In genomic region chr19:55340144-55340783, GRCh38 we compare ENCODE assay signal across 9 cellular contexts. TPM values are rescaled to one million over a fixed set of nuclear protein-coding genes. Genes with fewer than 3 reads are reported as not detected.
DNase-seq lines count a peak whose midpoint lies in the region; ATAC-seq and TF ChIP-seq lines count a peak whose summit lies in the region.
"Had no signal": no experiment of that assay in that cellular context is flagged by ENCODE, and none has a peak within 500 bp of the region (broad histone marks: within the 10 kb centered on the region; RNA-seq: fewer than 3 reads in every experiment).

No MANE protein-coding gene starts in this region.

- peaks cover 12% of the 10 kb centered on the region for H3K27me3 Mint-ChIP-seq in activated naive CD8-positive, alpha-beta T cell treated with anti-CD3 and anti-CD28 coated beads, Interleukin-2, amount 50 U/mL, for 24 hours

- peak overlapping the region; percentile 87 for H3K4me3 Mint-ChIP-seq in activated naive CD8-positive, alpha-beta T cell treated with anti-CD3 and anti-CD28 coated beads, Interleukin-2, amount 50 U/mL, for 24 hours

- ATAC-seq in heart right ventricle (peak in 1 of 8 donors; percentile 1), HG03457 (IDR thresholded peaks at IDR 0.05; ENCODE audit: unreplicated experiment) (no peak), HG02623 (IDR thresholded peaks at IDR 0.05; ENCODE audit: unreplicated experiment) (no peak)
- no peak for ATAC-seq in activated naive CD8-positive, alpha-beta T cell treated with anti-CD3 and anti-CD28 coated beads, Interleukin-2, amount 50 U/mL, for 24 hours

- no peaks in the 10 kb centered on the region for H3K9me3 Mint-ChIP-seq in activated naive CD8-positive, alpha-beta T cell treated with anti-CD3 and anti-CD28 coated beads, Interleukin-2, amount 50 U/mL, for 24 hours

- intact Hi-C loops in heart right ventricle (cut with DNase I), result loop anchor here in 1 of 10 donors (2.0 kb wide), 1 partner anchor 43 kb away; no protein-coding TSS in a partner anchor
- intact Hi-C loops in cardiac septum (cut with DNase I), result no loop called here

- H3K4me1 Mint-ChIP-seq in activated naive CD8-positive, alpha-beta T cell treated with anti-CD3 and anti-CD28 coated beads, Interleukin-2, amount 50 U/mL, for 24 hours, result peaks cover 24% of the 10 kb centered on the region

- DNase-seq in heart right ventricle (no peak), cardiac septum (ENCODE audit: low spot score) (no peak), COLO668 (lab: John Stamatoyannopoulos, UW; ENCODE audit: unreplicated experiment) (no peak)
- DNase-seq in activated naive CD8-positive, alpha-beta T cell treated with anti-CD3 and anti-CD28 coated beads, Interleukin-2, amount 50 U/mL, for 24 hours, result peak; percentile 46

- H3K27ac Mint-ChIP-seq in activated naive CD8-positive, alpha-beta T cell treated with anti-CD3 and anti-CD28 coated beads, Interleukin-2, amount 50 U/mL, for 24 hours, result peak overlapping the region; percentile 86

- H3K27ac ChIP-seq in heart right ventricle (peak overlapping the region; percentile 21 to 93 (median 87)), layer of hippocampus (ENCODE audit: low read depth, low read length) (peak overlapping the region; percentile 97), temporal lobe (ENCODE audit: low read depth, low read length) (peak overlapping the region; percentile 12)

- no peaks in the 10 kb centered on the region for H3K27me3 ChIP-seq in heart right ventricle
- no peaks in the 10 kb centered on the region for H3K27me3 ChIP-seq in layer of hippocampus (ENCODE audit: control insufficient read depth, insufficient read depth, low read length)

- H3K9me3 ChIP-seq in heart right ventricle, result no peaks in the 10 kb centered on the region

- 4 to 9% methylated on average over 15 of the region's 15 CpGs for WGBS in heart right ventricle, 2 donors

- H3K4me1 ChIP-seq in heart right ventricle, result peaks cover 7 to 24% (median 19%) of the 10 kb centered on the region in 9 donors

- H3K4me3 ChIP-seq in heart right ventricle, result peak overlapping the region; percentile 33 to 92 (median 72)

- TF ChIP-seq CTCF in heart right ventricle (IDR thresholded peaks at IDR 0.05), result no peak

- peaks cover 5% of the 10 kb centered on the region for H3K36me3 Mint-ChIP-seq in activated naive CD8-positive, alpha-beta T cell treated with anti-CD3 and anti-CD28 coated beads, Interleukin-2, amount 50 U/mL, for 24 hours (ENCODE audit: low read depth)

- peaks cover 0 to 26% (median 7%) of the 10 kb centered on the region in 9 donors for H3K36me3 ChIP-seq in heart right ventricle

RNA-seq across cellular contexts. Expression of gene KMT5C, which starts 0.6 kb away (rescaled TPM):
- total RNA-seq in heart right ventricle (1 to 10 TPM; 4.0 to 9.2 (median 6.9) TPM), cardiac septum (6.1 TPM), temporal lobe (5.9 TPM)
- 10 to 100 TPM in 1 of 2 donors, 1 to 10 TPM in 1; 4.7 to 12.4 TPM for polyA plus RNA-seq in heart right ventricle

RNA-seq across cellular contexts. Expression of gene COX6B2, which starts 14.3 kb away (rescaled TPM):
- total RNA-seq in heart right ventricle (not detected), cardiac septum (not detected), temporal lobe (0.25 TPM)
- polyA plus RNA-seq in heart right ventricle, result not detected
- total RNA-seq: glomerular endothelial cell had no signal

RNA-seq across cellular contexts. Expression of gene TMEM150B, which starts 15.1 kb away (rescaled TPM):
- total RNA-seq in heart right ventricle (1 to 10 TPM in 3 of 10 donors, under 1 TPM in 4, not detected in 3; 0.41 to 6.5 (median 0.75) TPM), cardiac septum (0.62 TPM), temporal lobe (not detected)
- under 1 TPM in 1 of 2 donors, not detected in 1; 0.38 TPM for polyA plus RNA-seq in heart right ventricle
- total RNA-seq: glomerular endothelial cell had no signal

RNA-seq across cellular contexts. Expression of gene GARIN5B, which starts 22.8 kb away (rescaled TPM):
- total RNA-seq in heart right ventricle (not detected), cardiac septum (not detected), temporal lobe (not detected)
- not detected for polyA plus RNA-seq in heart right ventricle
- total RNA-seq: glomerular endothelial cell had no signal

RNA-seq across cellular contexts. Expression of gene IL11, which starts 30.0 kb away (rescaled TPM):
- total RNA-seq in heart right ventricle, result not detected
- under 1 TPM; 0.30 to 0.37 TPM for polyA plus RNA-seq in heart right ventricle
- not detected for total RNA-seq in cardiac septum
- under 0.01 TPM for total RNA-seq in temporal lobe

Comparison
In these comparisons a context has a peak if more than half of its experiments do, and no peak if none do; other contexts are left out.
1. H3K27ac ChIP-seq: peak in every context shown above with its lines; median percentile 97 in layer of hippocampus; 87 in heart right ventricle; 12 in temporal lobe.